ENCODE assay signal across 8 cellular contexts in genomic region chr16:66603537-66604375, GRCh38. TPM values are rescaled to one million over a fixed set of nuclear protein-coding genes. Genes with fewer than 3 reads are reported as not detected.
DNase-seq lines count a peak whose midpoint lies in the region; ATAC-seq and TF ChIP-seq lines count a peak whose summit lies in the region.

No MANE protein-coding gene starts in this region.

- no peak for TF ChIP-seq EP300 in stomach (IDR thresholded peaks at IDR 0.05)

- peak overlapping the region; percentile 78 for H3K4me3 Mint-ChIP-seq in activated CD8-positive, alpha-beta memory T cell treated with anti-CD3 and anti-CD28 coated beads, Interleukin-2, amount 10 ng/mL, durations not matched to agents 7 days and 5 days
- peak overlapping the region; percentile 89 to 95 (median 94) for H3K4me3 Mint-ChIP-seq in nephron

- H3K9me3 Mint-ChIP-seq in activated CD8-positive, alpha-beta memory T cell treated with anti-CD3 and anti-CD28 coated beads, Interleukin-2, amount 10 ng/mL, durations not matched to agents 7 days and 5 days (ENCODE audit: low read depth) = peaks cover 8% of the 10 kb centered on the region
- H3K9me3 Mint-ChIP-seq in nephron = no peaks in the 10 kb centered on the region

- intact Hi-C loops in stomach (cut with DNase I; ENCODE audit: low total_unique reads) = loop anchor here (5.0 kb wide), 1 partner anchor 196 kb away; no protein-coding TSS in a partner anchor

- peaks cover 21% of the 10 kb centered on the region for H3K36me3 Mint-ChIP-seq in activated CD8-positive, alpha-beta memory T cell treated with anti-CD3 and anti-CD28 coated beads, Interleukin-2, amount 10 ng/mL, durations not matched to agents 7 days and 5 days
- peaks cover 2% of the 10 kb centered on the region for H3K36me3 Mint-ChIP-seq in nephron (ENCODE audit: low read depth)

- H2AFZ ChIP-seq in ACC112 (ENCODE audit: low read length, unreplicated experiment) = peak overlapping the region; percentile 84

- H3K27ac Mint-ChIP-seq in activated CD8-positive, alpha-beta memory T cell treated with anti-CD3 and anti-CD28 coated beads, Interleukin-2, amount 10 ng/mL, durations not matched to agents 7 days and 5 days = peak overlapping the region; percentile 90
- H3K27ac Mint-ChIP-seq in nephron = peak overlapping the region; percentile 97 to 99 (median 99)

- TF ChIP-seq POLR2A in erythroblast (IDR thresholded peaks at IDR 0.05; ENCODE audit: low read length) (no peak), stomach (IDR thresholded peaks at IDR 0.05) (no peak)

- DNase-seq in NCI-H774 (lab: John Stamatoyannopoulos, UW) (peak; percentile 5), erythroblast (lab: John Stamatoyannopoulos, UW) (peak; percentile 18 to 32), stomach (peak; percentile 37)
- peak; percentile 92 for DNase-seq in activated CD8-positive, alpha-beta memory T cell treated with anti-CD3 and anti-CD28 coated beads, Interleukin-2, amount 10 ng/mL, durations not matched to agents 7 days and 5 days

- CTCF ChIA-PET in activated CD8-positive, alpha-beta memory T cell treated with anti-CD3 and anti-CD28 coated beads, Interleukin-2, amount 10 ng/mL, durations not matched to agents 7 days and 5 days (lab: Charles Lee) = interaction anchor here (0.6 to 3.3 kb wide), 22 partner anchors 9 to 276 kb away, joined by 3 to 31 read pairs (median 4); partner anchors contain the start of genes NAE1 and PDP2

- H3K27me3 ChIP-seq in ACC112 (ENCODE audit: insufficient read depth, low read length) (0 out of 2 replicates have a peak, but pooled peaks cover 3% of the 10 kb centered on the region), stomach (peaks cover 0 to 20% (median 7%) of the 10 kb centered on the region in 3 donors)

- H3K27me3 Mint-ChIP-seq in activated CD8-positive, alpha-beta memory T cell treated with anti-CD3 and anti-CD28 coated beads, Interleukin-2, amount 10 ng/mL, durations not matched to agents 7 days and 5 days = no peaks in the 10 kb centered on the region
- peaks cover 4% of the 10 kb centered on the region for H3K27me3 Mint-ChIP-seq in nephron (ENCODE audit: low read depth)

- peaks cover 57% of the 10 kb centered on the region for H3K4me1 Mint-ChIP-seq in activated CD8-positive, alpha-beta memory T cell treated with anti-CD3 and anti-CD28 coated beads, Interleukin-2, amount 10 ng/mL, durations not matched to agents 7 days and 5 days
- peaks cover 36% of the 10 kb centered on the region for H3K4me1 Mint-ChIP-seq in nephron

- peak; percentile 33 for ATAC-seq in GM18909 (IDR thresholded peaks at IDR 0.05; ENCODE audit: poor library complexity, unreplicated experiment)
- ATAC-seq in activated CD8-positive, alpha-beta memory T cell treated with anti-CD3 and anti-CD28 coated beads, Interleukin-2, amount 10 ng/mL, durations not matched to agents 7 days and 5 days = peak; percentile 62
- ATAC-seq in HG02840 (IDR thresholded peaks at IDR 0.05; ENCODE audit: low FRiP score, unreplicated experiment) = no peak

- peak overlapping the region; percentile 94 for H3K4me3 ChIP-seq in ACC112 (ENCODE audit: low read depth, low read length)
- peak overlapping the region; percentile 58 to 76 (median 67) for H3K4me3 ChIP-seq in stomach

- 18 to 46% (median 36%) methylated on average over 32 of the region's 32 CpGs for WGBS in stomach, 5 donors

- H3K27ac ChIP-seq in ACC112 (ENCODE audit: low read depth, low read length) (peak overlapping the region; percentile 43), stomach (peak overlapping the region; percentile 23 to 92 (median 85))

- peaks cover 30% of the 10 kb centered on the region for H3K79me2 ChIP-seq in ACC112 (ENCODE audit: control insufficient read depth, insufficient read depth, low read length, unreplicated experiment)

- no peaks in the 10 kb centered on the region for H3K36me3 ChIP-seq in ACC112 (ENCODE audit: insufficient read depth, low read length)
- H3K36me3 ChIP-seq in stomach = no peaks in the 10 kb centered on the region

- H3K4me1 ChIP-seq in ACC112 (ENCODE audit: control insufficient read depth, insufficient read depth, low read length, unreplicated experiment) (peaks cover 17% of the 10 kb centered on the region), stomach (peaks cover 26 to 52% (median 44%) of the 10 kb centered on the region in 4 donors)

- H3K9me3 ChIP-seq in stomach = no peaks in the 10 kb centered on the region

- no peak for TF ChIP-seq CTCF in nephron (IDR thresholded peaks at IDR 0.05; ENCODE audit: unreplicated experiment in 3 of 3)
- no peak for TF ChIP-seq CTCF in stomach (IDR thresholded peaks at IDR 0.05)

RNA-seq across cellular contexts. Expression of gene CMTM3, which starts 0.7 kb away (rescaled TPM):
- total RNA-seq in activated CD8-positive, alpha-beta memory T cell treated with anti-CD3 and anti-CD28 coated beads, Interleukin-2, amount 10 ng/mL, durations not matched to agents 7 days and 5 days = 10 to 100 TPM; 85.0 to 90.3 TPM
- 10 to 100 TPM in 1 of 5 donors, 1 to 10 TPM in 1, under 1 TPM in 1, not detected in 2; 0.87 to 10.3 (median 6.5) TPM for total RNA-seq in stomach
- 10 to 100 TPM in 2 of 3 donors, 1 to 10 TPM in 1; 6.7 to 12.2 (median 11.9) TPM for polyA plus RNA-seq in stomach

RNA-seq across cellular contexts. Expression of gene CMTM2, which starts 24.5 kb away (rescaled TPM):
- total RNA-seq in activated CD8-positive, alpha-beta memory T cell treated with anti-CD3 and anti-CD28 coated beads, Interleukin-2, amount 10 ng/mL, durations not matched to agents 7 days and 5 days = 1 to 10 TPM; 1.1 to 1.6 TPM
- not detected for total RNA-seq in stomach
- under 1 TPM in 2 of 3 donors, not detected in 1; 0.48 to 0.50 TPM for polyA plus RNA-seq in stomach

RNA-seq across cellular contexts. Expression of gene CMTM1, which starts 37.5 kb away (rescaled TPM):
- 10 to 100 TPM; 21.1 to 21.4 TPM for total RNA-seq in activated CD8-positive, alpha-beta memory T cell treated with anti-CD3 and anti-CD28 coated beads, Interleukin-2, amount 10 ng/mL, durations not matched to agents 7 days and 5 days
- not detected for total RNA-seq in stomach
- polyA plus RNA-seq in stomach = under 1 TPM in 1 of 3 donors, not detected in 2; 0.28 TPM

RNA-seq across cellular contexts. Expression of gene CKLF, which starts 51.4 kb away (rescaled TPM):
- 100 to 1,000 TPM; 199 to 220 TPM for total RNA-seq in activated CD8-positive, alpha-beta memory T cell treated with anti-CD3 and anti-CD28 coated beads, Interleukin-2, amount 10 ng/mL, durations not matched to agents 7 days and 5 days
- total RNA-seq in stomach = 10 to 100 TPM in 3 of 5 donors, 1 to 10 TPM in 1, not detected in 1; 4.1 to 35.7 (median 18.4) TPM
- polyA plus RNA-seq in stomach = 10 to 100 TPM; 21.8 to 35.1 (median 30.5) TPM

RNA-seq across cellular contexts. Expression of gene TK2, which starts 53.8 kb away (rescaled TPM):
- 10 to 100 TPM in 1 of 2 experiments, 1 to 10 TPM in 1; 8.5 to 10.8 TPM for total RNA-seq in activated CD8-positive, alpha-beta memory T cell treated with anti-CD3 and anti-CD28 coated beads, Interleukin-2, amount 10 ng/mL, durations not matched to agents 7 days and 5 days
- total RNA-seq in stomach = 10 to 100 TPM; 10.7 to 25.0 (median 22.0) TPM
- 10 to 100 TPM in 2 of 3 donors, 1 to 10 TPM in 1; 9.8 to 15.4 (median 14.4) TPM for polyA plus RNA-seq in stomach

Comparison
In these comparisons a context has a peak if more than half of its experiments do, and no peak if none do; other contexts are left out.
1. DNase-seq: peak in every context shown above with its lines; median percentile 92 in activated CD8-positive, alpha-beta memory T cell treated with anti-CD3 and anti-CD28 coated beads, Interleukin-2, amount 10 ng/mL, durations not matched to agents 7 days and 5 days; 37 in stomach; 25 in erythroblast; 5 in NCI-H774.
2. RNA of gene CMTM3, which starts 0.7 kb away (total RNA-seq): 85.0 to 90.3 TPM in activated CD8-positive, alpha-beta memory T cell treated with anti-CD3 and anti-CD28 coated beads, Interleukin-2, amount 10 ng/mL, durations not matched to agents 7 days and 5 days; 0.87 to 10.3 TPM in stomach; every median in the first group is over 4 times any median in the second.
3. RNA of gene CMTM1, which starts 37.5 kb away (total RNA-seq): 21.1 to 21.4 TPM in activated CD8-positive, alpha-beta memory T cell treated with anti-CD3 and anti-CD28 coated beads, Interleukin-2, amount 10 ng/mL, durations not matched to agents 7 days and 5 days; not detected in stomach; every median in the first group is over 10 times any median in the second.